In genomic region chr9:110278080-110278707, GRCh38 we compare ENCODE assay signal across 24 cellular contexts. TPM values are rescaled to one million over a fixed set of nuclear protein-coding genes. Genes with fewer than 3 reads are reported as not detected.
DNase-seq lines count a peak whose midpoint lies in the region; ATAC-seq and TF ChIP-seq lines count a peak whose summit lies in the region.
"Had no signal": no experiment of that assay in that cellular context is flagged by ENCODE, and none has a peak within 500 bp of the region (broad histone marks: within the 10 kb centered on the region; RNA-seq: fewer than 3 reads in every experiment).

No MANE protein-coding gene starts in this region.

- peak overlapping the region; percentile 55 for H3K27ac ChIP-seq in smooth muscle cell (ENCODE audit: low read depth)
- H3K27ac ChIP-seq: C4-2B, epithelial cell of prostate, vagina had no signal

- H3K4me1 ChIP-seq in smooth muscle cell (ENCODE audit: low read depth): peaks cover 7% of the 10 kb centered on the region
- H3K4me1 ChIP-seq: vagina had no signal

- DNase-seq in activated CD8-positive, alpha-beta T cell treated with anti-CD3 and anti-CD28 coated beads for 36 hours: peak; percentile 5
- DNase-seq in activated CD8-positive, alpha-beta T cell treated with anti-CD3 and anti-CD28 coated beads, Interleukin-2, amount 10 ng/mL, durations not matched to agents 7 days and 5 days: no peak
- DNase-seq in M059J (ENCODE audit: low read depth): peak; percentile 59
- peak; percentile 9 to 10 for DNase-seq in cardiac fibroblast (ENCODE audit: low read depth in 2 of 2)
- no peak for DNase-seq in smooth muscle cell (lab: John Stamatoyannopoulos, UW; ENCODE audit: unreplicated experiment)
- DNase-seq in activated CD4-positive, alpha-beta T cell treated with anti-CD3 and anti-CD28 coated beads for 1 hour: no peak
- no peak for DNase-seq in HK-2 (ENCODE audit: unreplicated experiment)
- DNase-seq: activated naive CD4-positive, alpha-beta T cell treated with anti-CD3 and anti-CD28 coated beads, Interleukin-2, amount 10 ng/mL, durations not matched to agents 7 days and 5 days; activated T-cell treated with anti-CD3 and anti-CD28 coated beads, Interleukin-2, amount 50 U/mL, for 72 hours; anterior cingulate cortex; immature natural killer cell; Kasumi-1; NCI-H146; NCI-H526 treated with DMSO at 0.1 percent for 48 hours; posterior cingulate gyrus; SHP77 treated with DMSO at 0.1 percent for 48 hours had no signal

- no peak overlapping the region for H3K4me3 ChIP-seq in cardiac fibroblast (replicated peaks in 1 of 2; ENCODE audit: low read depth in 2 of 2, low read length in 2 of 2)
- no peak overlapping the region for H3K4me3 ChIP-seq in smooth muscle cell
- H3K4me3 ChIP-seq: GM12878, vagina had no signal

- H3K27me3 Mint-ChIP-seq in activated CD8-positive, alpha-beta T cell treated with anti-CD3 and anti-CD28 coated beads for 36 hours: no peaks in the 10 kb centered on the region
- H3K27me3 Mint-ChIP-seq in activated CD8-positive, alpha-beta T cell treated with anti-CD3 and anti-CD28 coated beads, Interleukin-2, amount 10 ng/mL, durations not matched to agents 7 days and 5 days (ENCODE audit: low read depth): no peaks in the 10 kb centered on the region

- no peak overlapping the region for H3K9ac ChIP-seq in smooth muscle cell (ENCODE audit: low read depth)

- H3K36me3 Mint-ChIP-seq in activated CD8-positive, alpha-beta T cell treated with anti-CD3 and anti-CD28 coated beads for 36 hours (ENCODE audit: low read depth): no peaks in the 10 kb centered on the region
- no peaks in the 10 kb centered on the region for H3K36me3 Mint-ChIP-seq in activated CD8-positive, alpha-beta T cell treated with anti-CD3 and anti-CD28 coated beads, Interleukin-2, amount 10 ng/mL, durations not matched to agents 7 days and 5 days (ENCODE audit: low read depth)
- H3K36me3 Mint-ChIP-seq: activated naive CD4-positive, alpha-beta T cell treated with anti-CD3 and anti-CD28 coated beads, Interleukin-2, amount 10 ng/mL, durations not matched to agents 7 days and 5 days; immature natural killer cell had no signal

- no peak for ATAC-seq in activated CD8-positive, alpha-beta T cell treated with anti-CD3 and anti-CD28 coated beads for 36 hours
- no peak for ATAC-seq in activated CD8-positive, alpha-beta T cell treated with anti-CD3 and anti-CD28 coated beads, Interleukin-2, amount 10 ng/mL, durations not matched to agents 7 days and 5 days
- no peak for ATAC-seq in HG03571 (IDR thresholded peaks at IDR 0.05; ENCODE audit: unreplicated experiment)
- ATAC-seq: GM12878 had no signal

- no peaks in the 10 kb centered on the region for H3K36me3 ChIP-seq in smooth muscle cell (ENCODE audit: low read depth)
- H3K36me3 ChIP-seq: vagina had no signal

- H3K4me2 ChIP-seq in smooth muscle cell: no peak overlapping the region

- H3K9me3 ChIP-seq in smooth muscle cell (replicated peaks; ENCODE audit: low read depth): no peaks in the 10 kb centered on the region
- H3K9me3 ChIP-seq: vagina had no signal

- POLR2A ChIA-PET in activated CD8-positive, alpha-beta T cell treated with anti-CD3 and anti-CD28 coated beads for 36 hours (lab: Charles Lee): interaction anchor here (1.5 kb wide), 1 partner anchor 20 kb away, joined by 3 read pairs; no protein-coding TSS in a partner anchor
- POLR2A ChIA-PET in activated CD8-positive, alpha-beta T cell treated with anti-CD3 and anti-CD28 coated beads, Interleukin-2, amount 10 ng/mL, durations not matched to agents 7 days and 5 days (lab: Charles Lee): interaction anchor here (1.1 kb wide), 1 partner anchor 20 kb away, joined by 3 read pairs; no protein-coding TSS in a partner anchor

- H3K79me2 ChIP-seq in smooth muscle cell (ENCODE audit: low read depth): no peaks in the 10 kb centered on the region

- intact Hi-C loops in activated CD8-positive, alpha-beta T cell treated with anti-CD3 and anti-CD28 coated beads for 36 hours (cut with micrococcal nuclease): no loop called here

- H3K4me3 Mint-ChIP-seq in activated CD8-positive, alpha-beta T cell treated with anti-CD3 and anti-CD28 coated beads for 36 hours: no peak overlapping the region
- no peak overlapping the region for H3K4me3 Mint-ChIP-seq in activated CD8-positive, alpha-beta T cell treated with anti-CD3 and anti-CD28 coated beads, Interleukin-2, amount 10 ng/mL, durations not matched to agents 7 days and 5 days
- H3K4me3 Mint-ChIP-seq: activated naive CD4-positive, alpha-beta T cell treated with anti-CD3 and anti-CD28 coated beads, Interleukin-2, amount 10 ng/mL, durations not matched to agents 7 days and 5 days; activated T-cell treated with anti-CD3 and anti-CD28 coated beads, Interleukin-2, amount 50 U/mL, for 72 hours; central memory CD8-positive, alpha-beta T cell; immature natural killer cell; nephron had no signal

- no peaks in the 10 kb centered on the region for H3K4me1 Mint-ChIP-seq in activated CD8-positive, alpha-beta T cell treated with anti-CD3 and anti-CD28 coated beads for 36 hours (ENCODE audit: low read depth)
- H3K4me1 Mint-ChIP-seq in activated CD8-positive, alpha-beta T cell treated with anti-CD3 and anti-CD28 coated beads, Interleukin-2, amount 10 ng/mL, durations not matched to agents 7 days and 5 days (ENCODE audit: low read depth): no peaks in the 10 kb centered on the region
- H3K4me1 Mint-ChIP-seq: activated naive CD4-positive, alpha-beta T cell treated with anti-CD3 and anti-CD28 coated beads, Interleukin-2, amount 10 ng/mL, durations not matched to agents 7 days and 5 days; central memory CD8-positive, alpha-beta T cell; immature natural killer cell had no signal

- CTCF ChIA-PET in activated CD8-positive, alpha-beta T cell treated with anti-CD3 and anti-CD28 coated beads for 36 hours (lab: Charles Lee): no interaction called here
- CTCF ChIA-PET in activated CD8-positive, alpha-beta T cell treated with anti-CD3 and anti-CD28 coated beads, Interleukin-2, amount 10 ng/mL, durations not matched to agents 7 days and 5 days (lab: Charles Lee): no interaction called here

- H4K20me1 ChIP-seq in smooth muscle cell (ENCODE audit: low read depth): no peaks in the 10 kb centered on the region

- no peak for TF ChIP-seq CTCF in activated CD8-positive, alpha-beta T cell treated with anti-CD3 and anti-CD28 coated beads for 36 hours (IDR thresholded peaks at IDR 0.05)
- TF ChIP-seq CTCF in cardiac fibroblast (IDR thresholded peaks at IDR 0.05; ENCODE audit: low read depth, low read length): no peak
- no peak for TF ChIP-seq CTCF in smooth muscle cell (IDR thresholded peaks at IDR 0.05; ENCODE audit: borderline replicate concordance, insufficient read depth, poor library complexity, severe bottlenecking)

- H3K27me3 ChIP-seq in smooth muscle cell (ENCODE audit: low read depth): no peaks in the 10 kb centered on the region
- H3K27me3 ChIP-seq: vagina had no signal

- peaks cover 3% of the 10 kb centered on the region for H3F3A ChIP-seq in smooth muscle cell (ENCODE audit: low read depth)

- no peaks in the 10 kb centered on the region for H3K9me3 Mint-ChIP-seq in activated CD8-positive, alpha-beta T cell treated with anti-CD3 and anti-CD28 coated beads for 36 hours
- no peaks in the 10 kb centered on the region for H3K9me3 Mint-ChIP-seq in activated CD8-positive, alpha-beta T cell treated with anti-CD3 and anti-CD28 coated beads, Interleukin-2, amount 10 ng/mL, durations not matched to agents 7 days and 5 days (ENCODE audit: insufficient read depth)
- H3K9me3 Mint-ChIP-seq: activated naive CD4-positive, alpha-beta T cell treated with anti-CD3 and anti-CD28 coated beads, Interleukin-2, amount 10 ng/mL, durations not matched to agents 7 days and 5 days; activated T-cell treated with anti-CD3 and anti-CD28 coated beads, Interleukin-2, amount 50 U/mL, for 72 hours; central memory CD8-positive, alpha-beta T cell; immature natural killer cell; nephron had no signal

- H3K27ac Mint-ChIP-seq in activated CD8-positive, alpha-beta T cell treated with anti-CD3 and anti-CD28 coated beads for 36 hours: no peak overlapping the region
- H3K27ac Mint-ChIP-seq in activated CD8-positive, alpha-beta T cell treated with anti-CD3 and anti-CD28 coated beads, Interleukin-2, amount 10 ng/mL, durations not matched to agents 7 days and 5 days: no peak overlapping the region
- H3K27ac Mint-ChIP-seq: activated naive CD4-positive, alpha-beta T cell treated with anti-CD3 and anti-CD28 coated beads, Interleukin-2, amount 10 ng/mL, durations not matched to agents 7 days and 5 days; activated T-cell treated with anti-CD3 and anti-CD28 coated beads, Interleukin-2, amount 50 U/mL, for 72 hours; immature natural killer cell had no signal

- 54% methylated on average over 3 of the region's 3 CpGs for WGBS in smooth muscle cell (ENCODE audit: low lambda C conversion rate)

- H2AFZ ChIP-seq in smooth muscle cell (ENCODE audit: low read depth): no peak overlapping the region

RNA-seq across cellular contexts. Expression of gene TXN, which starts 21.9 kb away (rescaled TPM):
- 100 to 1,000 TPM; 398 to 407 TPM for total RNA-seq in activated CD8-positive, alpha-beta T cell treated with anti-CD3 and anti-CD28 coated beads for 36 hours
- total RNA-seq in activated CD8-positive, alpha-beta T cell treated with anti-CD3 and anti-CD28 coated beads, Interleukin-2, amount 10 ng/mL, durations not matched to agents 7 days and 5 days: 100 to 1,000 TPM; 251 to 256 TPM
- total RNA-seq in M059J (2014; rRNA removed; shearing (Covaris generic)): 534 and 687 TPM in 2 replicates
- total RNA-seq in smooth muscle cell: 306 and 394 TPM in 2 replicates
- polyA plus RNA-seq in smooth muscle cell: 426 and 501 TPM in 2 replicates

RNA-seq across cellular contexts. Expression of gene TXNDC8, which starts 59.5 kb away (rescaled TPM):
- not detected for total RNA-seq in activated CD8-positive, alpha-beta T cell treated with anti-CD3 and anti-CD28 coated beads for 36 hours
- total RNA-seq in activated CD8-positive, alpha-beta T cell treated with anti-CD3 and anti-CD28 coated beads, Interleukin-2, amount 10 ng/mL, durations not matched to agents 7 days and 5 days: not detected
- total RNA-seq in M059J (2014; rRNA removed; shearing (Covaris generic)): not detected in 2 replicates
- not detected in 2 replicates for total RNA-seq in smooth muscle cell
- not detected in 2 replicates for polyA plus RNA-seq in smooth muscle cell
- total RNA-seq: activated T-cell treated with anti-CD3 and anti-CD28 coated beads, Interleukin-2, amount 50 U/mL, for 72 hours; GM12878; liver; vagina had no signal
- polyA plus RNA-seq: GM12878, immature natural killer cell, liver had no signal

Comparison
In these comparisons a context has a peak if more than half of its experiments do, and no peak if none do; other contexts are left out.
1. DNase-seq: peak in activated CD8-positive, alpha-beta T cell treated with anti-CD3 and anti-CD28 coated beads for 36 hours (single experiment), M059J (single experiment) and cardiac fibroblast (2 of 2); none in activated CD8-positive, alpha-beta T cell treated with anti-CD3 and anti-CD28 coated beads, Interleukin-2, amount 10 ng/mL, durations not matched to agents 7 days and 5 days (single experiment), smooth muscle cell (single experiment), activated CD4-positive, alpha-beta T cell treated with anti-CD3 and anti-CD28 coated beads for 1 hour (single experiment) and HK-2 (single experiment).